ENCODE assay signal across 11 cellular contexts in genomic region chr7:120867932-120868331, GRCh38. TPM values are rescaled to one million over a fixed set of nuclear protein-coding genes. Genes with fewer than 3 reads are reported as not detected.
A peak's percentile ranks its signal among the peaks of the same experiment; 100 is the strongest.
DNase-seq lines count a peak whose midpoint lies in the region; ATAC-seq and TF ChIP-seq lines count a peak whose summit lies in the region.
"Had no signal": no experiment of that assay in that cellular context is flagged by ENCODE, and none has a peak within 500 bp of the region (broad histone marks: within the 10 kb centered on the region; RNA-seq: fewer than 3 reads in every experiment).

No MANE protein-coding gene starts in this region.

- no peaks in the 10 kb centered on the region for H3K9me3 ChIP-seq in breast epithelium
- H3K9me3 ChIP-seq in tibial nerve: no peaks in the 10 kb centered on the region
- no peaks in the 10 kb centered on the region for H3K9me3 ChIP-seq in gastroesophageal sphincter

- H3K36me3 Mint-ChIP-seq in MCF 10A (ENCODE audit: insufficient read depth, unreplicated experiment): no peaks in the 10 kb centered on the region
- no peaks in the 10 kb centered on the region for H3K36me3 Mint-ChIP-seq in activated T-helper 17 cell treated with anti-CD3 and anti-CD28 coated beads, Interleukin-2, amount 50 U/mL, for 72 hours (ENCODE audit: low read depth)

- H3K4me1 ChIP-seq in breast epithelium (no peaks in the 10 kb centered on the region), tibial nerve (peaks cover 0 to 6% (median 0%) of the 10 kb centered on the region in 4 donors), gastroesophageal sphincter (no peaks in the 10 kb centered on the region)

- H3K4me1 Mint-ChIP-seq in MCF 10A (ENCODE audit: insufficient read depth, unreplicated experiment): no peaks in the 10 kb centered on the region
- H3K4me1 Mint-ChIP-seq in activated T-helper 17 cell treated with anti-CD3 and anti-CD28 coated beads, Interleukin-2, amount 50 U/mL, for 72 hours: no peaks in the 10 kb centered on the region

- H3K27ac ChIP-seq in breast epithelium (no peak overlapping the region), tibial nerve (no peak overlapping the region), gastroesophageal sphincter (no peak overlapping the region)

- TF ChIP-seq POLR2A in breast epithelium (IDR thresholded peaks at IDR 0.05) (no peak), tibial nerve (IDR thresholded peaks at IDR 0.05) (no peak), gastroesophageal sphincter (IDR thresholded peaks at IDR 0.05) (no peak)

- H3K9me3 Mint-ChIP-seq in MCF 10A (ENCODE audit: unreplicated experiment): no peaks in the 10 kb centered on the region
- no peaks in the 10 kb centered on the region for H3K9me3 Mint-ChIP-seq in activated T-helper 17 cell treated with anti-CD3 and anti-CD28 coated beads, Interleukin-2, amount 50 U/mL, for 72 hours

- H3K4me3 ChIP-seq in breast epithelium: no peak overlapping the region
- H3K4me3 ChIP-seq in tibial nerve: no peak overlapping the region
- no peak overlapping the region for H3K4me3 ChIP-seq in gastroesophageal sphincter

- H3K4me3 Mint-ChIP-seq in MCF 10A (ENCODE audit: unreplicated experiment): no peak overlapping the region
- H3K4me3 Mint-ChIP-seq in activated T-helper 17 cell treated with anti-CD3 and anti-CD28 coated beads, Interleukin-2, amount 50 U/mL, for 72 hours: no peak overlapping the region
- H3K4me3 Mint-ChIP-seq: T-helper 17 cell had no signal

- CTCF ChIA-PET in MCF 10A (lab: Yijun Ruan, JAX): interaction anchor here (1.0 kb wide), 1 partner anchor 12 kb away, joined by 4 read pairs; no protein-coding TSS in a partner anchor

- intact Hi-C loops in MCF 10A (cut with micrococcal nuclease): no loop called here
- intact Hi-C loops in breast epithelium (cut with DNase I; ENCODE audit: low total_unique reads): no loop called here

- TF ChIP-seq CTCF in MCF 10A (IDR thresholded peaks at IDR 0.05; ENCODE audit: unreplicated experiment) (no peak), breast epithelium (IDR thresholded peaks at IDR 0.05) (no peak), tibial nerve (IDR thresholded peaks at IDR 0.05) (no peak), gastroesophageal sphincter (IDR thresholded peaks at IDR 0.05) (no peak)

- POLR2A ChIA-PET in MCF 10A (lab: Yijun Ruan, JAX): no interaction called here

- TF ChIP-seq EP300 in tibial nerve (IDR thresholded peaks at IDR 0.05): no peak
- no peak for TF ChIP-seq EP300 in gastroesophageal sphincter (IDR thresholded peaks at IDR 0.05)

- ATAC-seq in HG02981 (IDR thresholded peaks at IDR 0.05; ENCODE audit: unreplicated experiment) (peak; percentile 54), gastroesophageal sphincter (no peak)
- peak; percentile 28 for ATAC-seq in activated T-helper 17 cell treated with anti-CD3 and anti-CD28 coated beads, Interleukin-2, amount 50 U/mL, for 72 hours (replicated peaks)
- ATAC-seq: T-helper 17 cell had no signal

- no TSS peak for BruUV-seq in MCF 10A (replicated peaks; lab: Mats Ljungman, UMichigan)

- no peak overlapping the region for H3K27ac Mint-ChIP-seq in MCF 10A (ENCODE audit: low read depth, unreplicated experiment)
- no peak overlapping the region for H3K27ac Mint-ChIP-seq in activated T-helper 17 cell treated with anti-CD3 and anti-CD28 coated beads, Interleukin-2, amount 50 U/mL, for 72 hours
- H3K27ac Mint-ChIP-seq: T-helper 17 cell had no signal

- H3K27me3 Mint-ChIP-seq in MCF 10A (ENCODE audit: insufficient read depth, unreplicated experiment): peaks cover 91% of the 10 kb centered on the region
- H3K27me3 Mint-ChIP-seq in activated T-helper 17 cell treated with anti-CD3 and anti-CD28 coated beads, Interleukin-2, amount 50 U/mL, for 72 hours: peaks cover 34% of the 10 kb centered on the region

- no peaks in the 10 kb centered on the region for H3K36me3 ChIP-seq in breast epithelium
- no peaks in the 10 kb centered on the region for H3K36me3 ChIP-seq in tibial nerve
- H3K36me3 ChIP-seq in gastroesophageal sphincter: no peaks in the 10 kb centered on the region

- H3K27me3 ChIP-seq in breast epithelium: no peaks in the 10 kb centered on the region
- H3K27me3 ChIP-seq in tibial nerve: no peaks in the 10 kb centered on the region
- H3K27me3 ChIP-seq in gastroesophageal sphincter: no peaks in the 10 kb centered on the region

- 89 to 92% methylated on average over 1 of the region's 1 CpG for WGBS in tibial nerve, 2 donors
- 86 to 93% methylated on average over 1 of the region's 1 CpG for WGBS in gastroesophageal sphincter (ENCODE audit: low coverage in 1 of 2), 2 donors

- DNase-seq in MCF 10A (ENCODE audit: unreplicated experiment) (peak; percentile 16), breast epithelium (ENCODE audit: low spot score in 2 of 2) (no peak), superior temporal gyrus (ENCODE audit: extremely low spot score) (no peak), AG08395 (ENCODE audit: low spot score) (no peak), tibial nerve (ENCODE audit: low spot score in 2 of 2) (no peak)
- DNase-seq: 8988T, Kasumi-1, T-helper 17 cell had no signal

RNA-seq across cellular contexts. Expression of gene TSPAN12, which starts 10.0 kb away (rescaled TPM):
- total RNA-seq in MCF 10A (2022): not detected in 2 replicates
- 10 to 100 TPM in 1 of 3 donors, 1 to 10 TPM in 2; 6.6 to 11.3 (median 9.2) TPM for total RNA-seq in breast epithelium
- not detected for total RNA-seq in activated T-helper 17 cell treated with anti-CD3 and anti-CD28 coated beads, Interleukin-2, amount 50 U/mL, for 72 hours
- total RNA-seq in tibial nerve: 10 to 100 TPM in 1 of 4 donors, 1 to 10 TPM in 3; 2.7 to 11.1 (median 6.1) TPM
- total RNA-seq in gastroesophageal sphincter: 10 to 100 TPM in 1 of 4 donors, 1 to 10 TPM in 3; 4.4 to 25.3 (median 6.9) TPM
- total RNA-seq: T-helper 17 cell had no signal
